Comparison of ENCODE assay signal across 23 cellular contexts in the genomic region with DNA sequence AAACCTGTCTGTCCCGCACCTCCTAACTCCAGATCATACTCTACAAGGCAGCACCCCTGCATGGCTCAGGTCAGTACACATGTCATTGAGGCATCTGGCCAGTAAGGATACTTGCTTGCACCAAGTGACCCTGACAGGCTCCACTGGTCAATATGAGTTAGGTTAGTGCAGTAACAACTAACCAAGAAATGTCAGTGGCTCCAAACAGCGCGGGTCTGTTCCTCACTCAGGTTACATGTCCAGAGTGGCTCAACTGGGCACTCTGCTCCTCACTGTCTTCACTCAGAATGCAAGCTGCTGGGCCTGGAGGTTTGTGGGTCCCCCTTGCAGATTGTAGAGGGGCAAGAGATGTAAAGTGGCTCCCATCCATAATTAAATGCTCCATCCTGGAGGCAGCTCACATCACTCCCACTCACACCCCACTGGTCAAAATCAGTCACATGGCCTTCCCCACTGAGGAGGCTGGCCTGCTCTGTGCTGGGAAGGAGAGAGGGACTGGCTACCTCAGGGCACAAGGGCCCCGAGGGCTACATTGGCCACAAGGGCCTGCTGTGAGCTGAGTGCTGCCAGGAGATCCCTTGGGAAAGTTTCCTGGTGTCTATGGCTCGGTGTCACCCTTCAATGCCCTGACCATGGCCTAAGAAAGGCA.
"Had no signal": no experiment of that assay in that cellular context is flagged by ENCODE, and none has a peak within 500 bp of the region (broad histone marks: within the 10 kb centered on the region; RNA-seq: fewer than 3 reads in every experiment).

No MANE protein-coding gene starts in this region.

- H3K27me3 ChIP-seq: brain microvascular endothelial cell, cardiac muscle cell had no signal

- DNase-seq: activated CD4-positive, alpha-beta memory T cell treated with anti-CD3 and anti-CD28 coated beads for 36 hours; activated CD4-positive, alpha-beta T cell treated with anti-CD3 and anti-CD28 coated beads, Interleukin-2, amount 10 ng/mL, durations not matched to agents 7 days and 5 days; activated CD4-positive, CD25-positive, alpha-beta regulatory T cell; activated CD8-positive, alpha-beta memory T cell treated with anti-CD3 and anti-CD28 coated beads for 24 hours; activated effector memory CD4-positive, alpha-beta T cell treated with anti-CD3 and anti-CD28 coated beads, Interleukin-2, amount 50 U/mL, for 16 hours; activated naive CD4-positive, alpha-beta T cell treated with Interleukin-2 at 50 U/mL for 16 hours; activated naive CD8-positive, alpha-beta T cell treated with anti-CD3 and anti-CD28 coated beads, Interleukin-2, amount 50 U/mL, for 24 hours; activated T-cell treated with anti-CD3 and anti-CD28 coated beads, Interleukin-2, amount 50 U/mL, for 4 hours; amygdala; brain microvascular endothelial cell; NCI-H1092; NCI-H2107; NCI-H2171 treated with DMSO at 0.1 percent for 48 hours; NCI-H226; NCI-H526; NK-92 treated with Interleukin-12 subunit alpha and Interleukin-12 subunit beta, amount 100 ng/mL, for 24 hours; T-cell; T-helper 2 cell; T1000 had no signal

- H3K27ac ChIP-seq: brain microvascular endothelial cell, cardiac muscle cell, SK-N-MC had no signal

- H3K36me3 ChIP-seq: brain microvascular endothelial cell, cardiac muscle cell had no signal

- FAIRE-seq: TTC549 had no signal

- H3K4me3 ChIP-seq: cardiac muscle cell, SK-N-MC had no signal

- ATAC-seq: activated naive CD4-positive, alpha-beta T cell treated with anti-CD3 and anti-CD28 coated beads, Interleukin-2, amount 50 U/mL, for 72 hours; activated naive CD8-positive, alpha-beta T cell treated with anti-CD3 and anti-CD28 coated beads, Interleukin-2, amount 50 U/mL, for 24 hours; activated T-cell treated with anti-CD3 and anti-CD28 coated beads, Interleukin-2, amount 50 U/mL, for 4 hours; T-cell had no signal
